In genomic region chr16:67245189-67245585, GRCh38 we compare ENCODE assay signal across 1 cellular context.
TF ChIP-seq lines count a peak whose summit lies in the region.

No MANE protein-coding gene starts in this region.

TF ChIP-seq in K562, 482 proteins besides CTCF, POLR2A, EP300 and RAD21:
- TF ChIP-seq ZNF592 (IDR thresholded peaks at IDR 0.05) = no peak
- TF ChIP-seq GABPA (tag; conservative IDR thresholded peaks at IDR 0.05; ENCODE audit: low read depth) = no peak
- TF ChIP-seq NR1H2 (CRISPR knock-in tag; IDR thresholded peaks at IDR 0.05) = no peak
- TF ChIP-seq NCOA4 (IDR thresholded peaks at IDR 0.05; ENCODE audit: partially characterized antibody) = no peak
- TF ChIP-seq PHF8 (IDR thresholded peaks at IDR 0.05; ENCODE audit: borderline replicate concordance, low read length) = no peak
- TF ChIP-seq ZNF436 (CRISPR knock-in tag; IDR thresholded peaks at IDR 0.05) = no peak
- TF ChIP-seq CBX1 (IDR thresholded peaks at IDR 0.05; ENCODE audit: low read depth) = no peak
- no peak for TF ChIP-seq SPI1 (IDR thresholded peaks at IDR 0.05; ENCODE audit: borderline replicate concordance, low read depth, low read length)
- no peak for TF ChIP-seq NR4A1 (CRISPR knock-in tag; IDR thresholded peaks at IDR 0.05)
- no peak for TF ChIP-seq NR4A1 (tag; IDR thresholded peaks at IDR 0.05)
- no peak for TF ChIP-seq ELF2 (CRISPR knock-in tag; IDR thresholded peaks at IDR 0.05)
- no peak for TF ChIP-seq HEY1 (CRISPR knock-in tag; IDR thresholded peaks at IDR 0.05; ENCODE audit: borderline replicate concordance)
- TF ChIP-seq KLF16 (IDR thresholded peaks at IDR 0.05) = no peak
- TF ChIP-seq ZNF699 (CRISPR knock-in tag; IDR thresholded peaks at IDR 0.05; ENCODE audit: insufficient replicate concordance) = no peak
- no peak for TF ChIP-seq TCF7 (IDR thresholded peaks at IDR 0.05; ENCODE audit: borderline replicate concordance)
- no peak for TF ChIP-seq RAD51 (IDR thresholded peaks at IDR 0.05; ENCODE audit: borderline replicate concordance, low read depth)
- TF ChIP-seq ADNP (tag; IDR thresholded peaks at IDR 0.05) = no peak
- TF ChIP-seq CREBBP (IDR thresholded peaks at IDR 0.05; ENCODE audit: low read depth, low read length) = no peak
